ENCODE assay signal across 10 cellular contexts in genomic region chr19:7492142-7493055, GRCh38. TPM values are rescaled to one million over a fixed set of nuclear protein-coding genes. Genes with fewer than 3 reads are reported as not detected.
DNase-seq lines count a peak whose midpoint lies in the region; ATAC-seq, FAIRE-seq and TF ChIP-seq lines count a peak whose summit lies in the region.
"Had no signal": no experiment of that assay in that cellular context is flagged by ENCODE, and none has a peak within 500 bp of the region (broad histone marks: within the 10 kb centered on the region; RNA-seq: fewer than 3 reads in every experiment).

No MANE protein-coding gene starts in this region.

- H3K4me2 ChIP-seq in K562 (ENCODE audit: insufficient read depth, low read length) (0 out of 2 replicates have a peak overlapping the region, but pooled peaks have one; percentile 0), trophoblast cell (ENCODE audit: low read length) (no peak overlapping the region), osteoblast (ENCODE audit: insufficient read depth, low read length) (no peak overlapping the region)

- TF ChIP-seq EP300 in K562 (IDR thresholded peaks at IDR 0.05; ENCODE audit: low read length): no peak
- TF ChIP-seq EP300 in gastroesophageal sphincter (IDR thresholded peaks at IDR 0.05): no peak

- intact Hi-C loops in K562 (cut with micrococcal nuclease): no loop called here

- no peak overlapping the region for H2AK5ac ChIP-seq in trophoblast cell (ENCODE audit: low read length)

- H2BK120ac ChIP-seq in trophoblast cell (ENCODE audit: insufficient read depth, low read length, poor library complexity): no peak overlapping the region

- no peak overlapping the region for H4K8ac ChIP-seq in trophoblast cell (ENCODE audit: low read depth, low read length)

- TF ChIP-seq CTCF in K562 (IDR thresholded peaks at IDR 0.05 in 2 of 3, conservative IDR thresholded peaks at IDR 0.05 in 1 of 3; ENCODE audit: insufficient read depth in 2 of 3, low read depth in 1 of 3, low read length in 3 of 3) (no peak), gastroesophageal sphincter (IDR thresholded peaks at IDR 0.05) (no peak), BE2C (IDR thresholded peaks at IDR 0.05; ENCODE audit: low read depth, low read length) (no peak), osteoblast (IDR thresholded peaks at IDR 0.05; ENCODE audit: extremely low read depth, low read depth, low read length) (no peak)

- no peak overlapping the region for H2BK12ac ChIP-seq in trophoblast cell (ENCODE audit: low read length)

- ATAC-seq in K562 (no peak), gastroesophageal sphincter (no peak)
- ATAC-seq: body of pancreas had no signal

- H3K27ac ChIP-seq in K562 (ENCODE audit: extremely low read depth, low read depth, low read length) (no peak overlapping the region), trophoblast cell (ENCODE audit: low read depth, low read length) (no peak overlapping the region), gastroesophageal sphincter (no peak overlapping the region), osteoblast (ENCODE audit: low read depth, low read length) (no peak overlapping the region)
- H3K27ac ChIP-seq: body of pancreas had no signal

- DNase-seq in HCEC 1CT (peak; percentile 71), SIG-M5 treated with dmso at 0.1 percent for 504 hours (lab: John Stamatoyannopoulos, UW; ENCODE audit: unreplicated experiment) (peak; percentile 97), K562 (ENCODE audit: extremely low read depth in 1 of 4, low spot score in 3 of 4) (no peak), trophoblast cell (peak; percentile 44 to 79), HTR-8/SVneo (ENCODE audit: insufficient read length, low spot score) (no peak), BE2C (no peak), osteoblast (ENCODE audit: insufficient read length, low spot score, missing footprints) (no peak)

- no peak overlapping the region for H2BK5ac ChIP-seq in trophoblast cell (ENCODE audit: low read depth, low read length, poor library complexity)

- H3K23ac ChIP-seq in trophoblast cell (ENCODE audit: low read length): no peak overlapping the region

- no peak overlapping the region for H4K91ac ChIP-seq in trophoblast cell (ENCODE audit: low read depth, low read length)

- FAIRE-seq in K562 (lab: Jason Lieb, UNC) (no peak), HTR-8/SVneo (lab: Jason Lieb, UNC) (no peak)
- FAIRE-seq: keratinocyte had no signal

- no peak for TF ChIP-seq RAD21 in K562 (CRISPR knock-in tag; conservative IDR thresholded peaks at IDR 0.05 in 1 of 2, IDR thresholded peaks at IDR 0.05 in 1 of 2)

- no TSS peak for BruUV-seq in K562 (replicated peaks; lab: Mats Ljungman, UMichigan)

- H3K27me3 ChIP-seq in K562 (ENCODE audit: control insufficient read depth in 2 of 2, insufficient read depth in 2 of 2, low read length in 2 of 2): no peaks in the 10 kb centered on the region
- no peaks in the 10 kb centered on the region for H3K27me3 ChIP-seq in trophoblast cell (ENCODE audit: insufficient read depth, low read length)
- H3K27me3 ChIP-seq in gastroesophageal sphincter: no peaks in the 10 kb centered on the region
- H3K27me3 ChIP-seq in BE2C: no peaks in the 10 kb centered on the region
- H3K27me3 ChIP-seq in osteoblast (ENCODE audit: insufficient read depth, low read length): no peaks in the 10 kb centered on the region
- H3K27me3 ChIP-seq: body of pancreas had no signal

- in situ Hi-C loops in K562 (cut with MboI): no loop called here

- H3K9me1 ChIP-seq in K562 (ENCODE audit: control insufficient read depth, insufficient read depth, low read length): no peaks in the 10 kb centered on the region

- no peak overlapping the region for H4K12ac ChIP-seq in trophoblast cell (ENCODE audit: low read depth, low read length)

- H3K79me2 ChIP-seq in K562 (ENCODE audit: control insufficient read depth, insufficient read depth, low read length) (peaks cover 2% of the 10 kb centered on the region; the same call in 1 of the 3 replicates), trophoblast cell (ENCODE audit: control insufficient read depth, insufficient read depth, low read length, poor library complexity) (peaks cover 2% of the 10 kb centered on the region), osteoblast (ENCODE audit: insufficient read depth, low read length) (no peaks in the 10 kb centered on the region)

- H3K18ac ChIP-seq in trophoblast cell (ENCODE audit: low read length): no peak overlapping the region

- POLR2A ChIA-PET in K562 (lab: Yijun Ruan, JAX): no interaction called here

- 42% methylated on average over 19 of the region's 19 CpGs for WGBS in K562 (ENCODE audit: insufficient coverage, low coverage, missing lambda C conversion rate)
- no CpG with 5 or more reads among the region's 19 CpGs for WGBS in trophoblast cell (ENCODE audit: extremely low coverage, insufficient coverage, insufficient read length)
- WGBS in gastroesophageal sphincter (ENCODE audit: low coverage in 1 of 2), 2 donors: 76 to 83% methylated on average over 16 to 17 of the region's 19 CpGs

- TF ChIP-seq POLR2A in K562 (conservative IDR thresholded peaks at IDR 0.05) (no peak), gastroesophageal sphincter (IDR thresholded peaks at IDR 0.05) (no peak)

- peaks cover 19 to 23% of the 10 kb centered on the region in 2 experiments for H3K4me1 ChIP-seq in K562 (replicated peaks in 1 of 2; ENCODE audit: control insufficient read depth in 2 of 2, insufficient read depth in 2 of 2, low read length in 2 of 2)
- H3K4me1 ChIP-seq in trophoblast cell (ENCODE audit: control insufficient read depth in 1 of 2, insufficient read depth in 2 of 2, low read length in 2 of 2): peaks cover 6 to 14% of the 10 kb centered on the region in 2 experiments
- peaks cover 0 to 33% (median 4%) of the 10 kb centered on the region in 3 donors for H3K4me1 ChIP-seq in gastroesophageal sphincter
- peaks cover 5% of the 10 kb centered on the region for H3K4me1 ChIP-seq in BE2C
- H3K4me1 ChIP-seq in osteoblast (ENCODE audit: insufficient read depth, low read length): peaks cover 10% of the 10 kb centered on the region

- H2AFZ ChIP-seq in K562 (ENCODE audit: low read depth, low read length) (peak overlapping the region; percentile 81), trophoblast cell (ENCODE audit: insufficient read depth, low read length, poor library complexity) (no peak overlapping the region), osteoblast (ENCODE audit: low read length) (no peak overlapping the region)

- no peak overlapping the region for H3K4ac ChIP-seq in trophoblast cell (ENCODE audit: low read depth, low read length)

- H3K4me3 ChIP-seq in K562 (no peak overlapping the region), trophoblast cell (ENCODE audit: low read depth, low read length) (no peak overlapping the region), gastroesophageal sphincter (no peak overlapping the region), BE2C (ENCODE audit: low read depth, low read length) (no peak overlapping the region), osteoblast (ENCODE audit: insufficient read depth, low read length) (no peak overlapping the region)
- H3K4me3 ChIP-seq: body of pancreas had no signal

- CTCF ChIA-PET in K562 (lab: Yijun Ruan, JAX; ENCODE audit: low intra/inter-chr PET ratio): no interaction called here

- no peaks in the 10 kb centered on the region for H4K20me1 ChIP-seq in K562 (replicated peaks; ENCODE audit: control insufficient read depth, insufficient read depth, low read length)
- no peaks in the 10 kb centered on the region for H4K20me1 ChIP-seq in osteoblast (ENCODE audit: insufficient read depth, low read length)

- H3K14ac ChIP-seq in trophoblast cell (ENCODE audit: low read length): no peak overlapping the region

- no peaks in the 10 kb centered on the region for H3K36me3 ChIP-seq in K562 (ENCODE audit: control insufficient read depth, insufficient read depth, low read length)
- no peaks in the 10 kb centered on the region for H3K36me3 ChIP-seq in trophoblast cell (ENCODE audit: control insufficient read depth in 1 of 2, insufficient read depth in 2 of 2, low read length in 2 of 2)
- no peaks in the 10 kb centered on the region for H3K36me3 ChIP-seq in gastroesophageal sphincter
- H3K36me3 ChIP-seq in BE2C: no peaks in the 10 kb centered on the region
- no peaks in the 10 kb centered on the region for H3K36me3 ChIP-seq in osteoblast (ENCODE audit: insufficient read depth, low read length)

- no peaks in the 10 kb centered on the region; the same call in 1 of the 2 replicates for H3K9me3 ChIP-seq in K562 (replicated peaks; ENCODE audit: control insufficient read depth, insufficient read depth, low read depth, low read length)
- H3K9me3 ChIP-seq in trophoblast cell (ENCODE audit: insufficient read depth, low read depth, low read length): no peaks in the 10 kb centered on the region
- no peaks in the 10 kb centered on the region for H3K9me3 ChIP-seq in gastroesophageal sphincter
- no peaks in the 10 kb centered on the region for H3K9me3 ChIP-seq in BE2C
- no peaks in the 10 kb centered on the region for H3K9me3 ChIP-seq in osteoblast (ENCODE audit: low read depth, low read length)
- H3K9me3 ChIP-seq: body of pancreas had no signal

- H3K79me1 ChIP-seq in trophoblast cell (ENCODE audit: low read length): peaks cover 11% of the 10 kb centered on the region

- H3K9ac ChIP-seq in K562 (ENCODE audit: insufficient read depth in 1 of 2, low read depth in 2 of 2, low read length in 2 of 2) (no peak overlapping the region; a peak in 1 of 4 replicates), trophoblast cell (ENCODE audit: low read length) (no peak overlapping the region)

RNA-seq across cellular contexts. Expression of gene PEX11G, which starts 3.6 kb away (rescaled TPM):
- total RNA-seq in K562 (2011; cell fraction: chromatin; rRNA removed; ENCODE audit: low replicate concordance): 1.5 and 4.5 TPM in 2 replicates
- total RNA-seq in K562 (2011; cell fraction: nucleolus; rRNA removed): 3.2 and 5.0 TPM in 2 replicates
- 1.8 and 2.3 TPM in 2 replicates for total RNA-seq in K562 (2011; cell fraction: nucleoplasm; rRNA removed)
- total RNA-seq in K562 (2014; rRNA removed) (1.7 and 3.2 TPM in 2 replicates), K562 (2014; rRNA removed; fragmentation: Illumina TruSeq; extraction: Trizol) (0.29 and 0.32 TPM in 2 replicates), K562 (2015; rRNA removed; fragmentation: Illumina TruSeq; extraction: Trizol) (0.47 and 0.98 TPM in 2 replicates), K562 (2021) (1.8 and 2.1 TPM in 2 replicates), gastroesophageal sphincter (1 to 10 TPM; 1.0 to 3.1 (median 1.9) TPM), osteoblast (2.9 and 4.1 TPM in 2 replicates)
- polyA plus RNA-seq in K562 (2011; rRNA removed) (0.86 and 1.6 TPM in 2 replicates), K562 (2014; fragmentation: Illumina TruSeq; extraction: Trizol) (0.54 and 0.79 TPM in 2 replicates), K562 (2014; fragmentation: Nextera tagmentation; extraction: Ambion mirVana) (under 1 TPM in 1 of 2 experiments, not detected in 1; 0.07 TPM), K562 (2014; rRNA removed) (1.5 and 2.2 TPM in 2 replicates)
- 2.2 and 5.5 TPM in 2 replicates for polyA plus RNA-seq in K562 (2011; cell fraction: cytosol; rRNA removed)
- 1.9 and 3.8 TPM in 2 replicates for polyA plus RNA-seq in K562 (2011; cell fraction: nucleus; rRNA removed)
- polyA plus RNA-seq in K562 (2012): 1.8 and 3.7 TPM in 2 replicates
- polyA minus RNA-seq in K562 (2011; rRNA and poly(A)+ RNA removed): 0.51 and 0.70 TPM in 2 replicates
- polyA minus RNA-seq in K562 (2011; cell fraction: cytosol; rRNA and poly(A)+ RNA removed): 1.0 TPM in 1 of 2 replicates, not detected in the other
- polyA minus RNA-seq in K562 (2011; cell fraction: nucleus; rRNA and poly(A)+ RNA removed): 1.6 and 1.7 TPM in 2 replicates
- 0.92 and 0.94 TPM in 2 replicates for polyA plus RNA-seq in trophoblast cell (2013)
- 0.97 TPM for polyA plus RNA-seq in BE2C (2012; ENCODE audit: insufficient read depth, insufficient read length, low read depth)

RNA-seq across cellular contexts. Expression of gene ZNF358, which starts 23.5 kb away (rescaled TPM):
- 0.39 and 3.7 TPM in 2 replicates for total RNA-seq in K562 (2011; cell fraction: chromatin; rRNA removed; ENCODE audit: low replicate concordance)
- 1.8 and 2.5 TPM in 2 replicates for total RNA-seq in K562 (2011; cell fraction: nucleolus; rRNA removed)
- total RNA-seq in K562 (2011; cell fraction: nucleoplasm; rRNA removed): 2.4 and 2.6 TPM in 2 replicates
- total RNA-seq in K562 (2014; rRNA removed): 5.9 and 8.0 TPM in 2 replicates
- 1.4 and 2.4 TPM in 2 replicates for total RNA-seq in K562 (2014; rRNA removed; fragmentation: Illumina TruSeq; extraction: Trizol)
- total RNA-seq in K562 (2015; rRNA removed; fragmentation: Illumina TruSeq; extraction: Trizol): 4.1 and 4.6 TPM in 2 replicates
- 9.1 and 9.3 TPM in 2 replicates for total RNA-seq in K562 (2021)
- 4.9 and 7.6 TPM in 2 replicates for polyA plus RNA-seq in K562 (2011; rRNA removed)
- polyA plus RNA-seq in K562 (2011; cell fraction: cytosol; rRNA removed): 11.3 and 16.2 TPM in 2 replicates
- 4.4 and 6.5 TPM in 2 replicates for polyA plus RNA-seq in K562 (2011; cell fraction: nucleus; rRNA removed)
- 7.0 and 15.6 TPM in 2 replicates for polyA plus RNA-seq in K562 (2012)
- polyA plus RNA-seq in K562 (2014; fragmentation: Illumina TruSeq; extraction: Trizol): 12.9 and 17.2 TPM in 2 replicates
- under 1 TPM; 0.04 TPM for polyA plus RNA-seq in K562 (2014; fragmentation: Nextera tagmentation; extraction: Ambion mirVana)
- 5.3 and 6.3 TPM in 2 replicates for polyA plus RNA-seq in K562 (2014; rRNA removed)
- polyA minus RNA-seq in K562 (2011; rRNA and poly(A)+ RNA removed): 1.1 and 1.6 TPM in 2 replicates
- 3.9 and 6.9 TPM in 2 replicates for polyA minus RNA-seq in K562 (2011; cell fraction: cytosol; rRNA and poly(A)+ RNA removed)
- 1.1 and 2.1 TPM in 2 replicates for polyA minus RNA-seq in K562 (2011; cell fraction: nucleus; rRNA and poly(A)+ RNA removed)
- 94.3 and 106 TPM in 2 replicates for polyA plus RNA-seq in trophoblast cell (2013)
- 100 to 1,000 TPM in 2 of 4 donors, 10 to 100 TPM in 2; 63.9 to 153 (median 98.7) TPM for total RNA-seq in gastroesophageal sphincter
- polyA plus RNA-seq in BE2C (2012; ENCODE audit: insufficient read depth, insufficient read length, low read depth): 91.0 TPM
- total RNA-seq in osteoblast: 25.0 and 26.1 TPM in 2 replicates

RNA-seq across cellular contexts. Expression of gene MCOLN1, which starts 30.0 kb away (rescaled TPM):
- total RNA-seq in K562 (2011; cell fraction: chromatin; rRNA removed; ENCODE audit: low replicate concordance): 31.5 and 96.4 TPM in 2 replicates
- 70.1 and 71.4 TPM in 2 replicates for total RNA-seq in K562 (2011; cell fraction: nucleolus; rRNA removed)
- 41.6 and 43.7 TPM in 2 replicates for total RNA-seq in K562 (2011; cell fraction: nucleoplasm; rRNA removed)
- total RNA-seq in K562 (2014; rRNA removed): 3.9 and 7.4 TPM in 2 replicates
- total RNA-seq in K562 (2014; rRNA removed; fragmentation: Illumina TruSeq; extraction: Trizol): 1.5 and 2.6 TPM in 2 replicates
- total RNA-seq in K562 (2015; rRNA removed; fragmentation: Illumina TruSeq; extraction: Trizol): 3.5 and 4.9 TPM in 2 replicates
- 14.2 and 15.1 TPM in 2 replicates for total RNA-seq in K562 (2021)
- 10.6 and 12.0 TPM in 2 replicates for polyA plus RNA-seq in K562 (2011; rRNA removed)
- polyA plus RNA-seq in K562 (2011; cell fraction: cytosol; rRNA removed): 10.0 and 24.6 TPM in 2 replicates
- 37.8 and 59.0 TPM in 2 replicates for polyA plus RNA-seq in K562 (2011; cell fraction: nucleus; rRNA removed)
- polyA plus RNA-seq in K562 (2012): 11.8 and 15.7 TPM in 2 replicates
- polyA plus RNA-seq in K562 (2014; fragmentation: Illumina TruSeq; extraction: Trizol): 7.1 and 8.9 TPM in 2 replicates
- polyA plus RNA-seq in K562 (2014; fragmentation: Nextera tagmentation; extraction: Ambion mirVana): under 1 TPM; 0.25 to 0.83 TPM
- polyA plus RNA-seq in K562 (2014; rRNA removed): 15.4 and 17.0 TPM in 2 replicates
- polyA minus RNA-seq in K562 (2011; rRNA and poly(A)+ RNA removed): 4.7 and 8.5 TPM in 2 replicates
- 7.9 and 10.4 TPM in 2 replicates for polyA minus RNA-seq in K562 (2011; cell fraction: cytosol; rRNA and poly(A)+ RNA removed)
- polyA minus RNA-seq in K562 (2011; cell fraction: nucleus; rRNA and poly(A)+ RNA removed): 9.4 and 11.6 TPM in 2 replicates
- polyA plus RNA-seq in trophoblast cell (2013): 26.7 and 29.7 TPM in 2 replicates
- total RNA-seq in gastroesophageal sphincter: 10 to 100 TPM in 3 of 4 donors, 1 to 10 TPM in 1; 7.4 to 18.4 (median 17.5) TPM
- 56.7 TPM for polyA plus RNA-seq in BE2C (2012; ENCODE audit: insufficient read depth, insufficient read length, low read depth)
- 16.6 and 21.2 TPM in 2 replicates for total RNA-seq in osteoblast

RNA-seq across cellular contexts. Expression of gene PNPLA6, which starts 43.1 kb away (rescaled TPM):
- total RNA-seq in K562 (2011; cell fraction: chromatin; rRNA removed; ENCODE audit: low replicate concordance): 25.7 and 85.1 TPM in 2 replicates
- 82.6 and 98.1 TPM in 2 replicates for total RNA-seq in K562 (2011; cell fraction: nucleolus; rRNA removed)
- total RNA-seq in K562 (2011; cell fraction: nucleoplasm; rRNA removed): 36.0 and 52.2 TPM in 2 replicates
- total RNA-seq in K562 (2014; rRNA removed) (19.6 and 25.6 TPM in 2 replicates), K562 (2014; rRNA removed; fragmentation: Illumina TruSeq; extraction: Trizol) (3.2 and 6.5 TPM in 2 replicates), K562 (2015; rRNA removed; fragmentation: Illumina TruSeq; extraction: Trizol) (8.3 and 9.6 TPM in 2 replicates), K562 (2021) (30.2 and 32.3 TPM in 2 replicates), gastroesophageal sphincter (100 to 1,000 TPM in 1 of 4 donors, 10 to 100 TPM in 3; 54.9 to 111 (median 75.2) TPM), osteoblast (75.1 and 83.6 TPM in 2 replicates)
- polyA plus RNA-seq in K562 (2011; rRNA removed) (7.4 and 16.1 TPM in 2 replicates), K562 (2014; fragmentation: Illumina TruSeq; extraction: Trizol) (9.9 and 12.8 TPM in 2 replicates), K562 (2014; fragmentation: Nextera tagmentation; extraction: Ambion mirVana) (under 1 TPM; 0.07 to 0.74 TPM), K562 (2014; rRNA removed) (15.7 and 17.0 TPM in 2 replicates)
- polyA plus RNA-seq in K562 (2011; cell fraction: cytosol; rRNA removed): 10.8 and 19.2 TPM in 2 replicates
- 41.4 and 57.5 TPM in 2 replicates for polyA plus RNA-seq in K562 (2011; cell fraction: nucleus; rRNA removed)
- 18.1 and 35.8 TPM in 2 replicates for polyA plus RNA-seq in K562 (2012)
- polyA minus RNA-seq in K562 (2011; rRNA and poly(A)+ RNA removed): 6.2 and 8.8 TPM in 2 replicates
- 16.3 and 30.6 TPM in 2 replicates for polyA minus RNA-seq in K562 (2011; cell fraction: cytosol; rRNA and poly(A)+ RNA removed)
- 23.7 and 30.1 TPM in 2 replicates for polyA minus RNA-seq in K562 (2011; cell fraction: nucleus; rRNA and poly(A)+ RNA removed)
- polyA plus RNA-seq in trophoblast cell (2013): 73.4 and 78.6 TPM in 2 replicates
- polyA plus RNA-seq in BE2C (2012; ENCODE audit: insufficient read depth, insufficient read length, low read depth): 55.4 TPM

Comparison
In these comparisons a context has a peak if more than half of its experiments do, and no peak if none do; other contexts are left out.
1. DNase-seq: peak in HCEC 1CT (single experiment), SIG-M5 treated with dmso at 0.1 percent for 504 hours (single experiment) and trophoblast cell (2 of 2); none in K562 (0 of 4), HTR-8/SVneo (single experiment), BE2C (single experiment) and osteoblast (single experiment).